1 cellular context compared by ENCODE assay signal in the genomic region with DNA sequence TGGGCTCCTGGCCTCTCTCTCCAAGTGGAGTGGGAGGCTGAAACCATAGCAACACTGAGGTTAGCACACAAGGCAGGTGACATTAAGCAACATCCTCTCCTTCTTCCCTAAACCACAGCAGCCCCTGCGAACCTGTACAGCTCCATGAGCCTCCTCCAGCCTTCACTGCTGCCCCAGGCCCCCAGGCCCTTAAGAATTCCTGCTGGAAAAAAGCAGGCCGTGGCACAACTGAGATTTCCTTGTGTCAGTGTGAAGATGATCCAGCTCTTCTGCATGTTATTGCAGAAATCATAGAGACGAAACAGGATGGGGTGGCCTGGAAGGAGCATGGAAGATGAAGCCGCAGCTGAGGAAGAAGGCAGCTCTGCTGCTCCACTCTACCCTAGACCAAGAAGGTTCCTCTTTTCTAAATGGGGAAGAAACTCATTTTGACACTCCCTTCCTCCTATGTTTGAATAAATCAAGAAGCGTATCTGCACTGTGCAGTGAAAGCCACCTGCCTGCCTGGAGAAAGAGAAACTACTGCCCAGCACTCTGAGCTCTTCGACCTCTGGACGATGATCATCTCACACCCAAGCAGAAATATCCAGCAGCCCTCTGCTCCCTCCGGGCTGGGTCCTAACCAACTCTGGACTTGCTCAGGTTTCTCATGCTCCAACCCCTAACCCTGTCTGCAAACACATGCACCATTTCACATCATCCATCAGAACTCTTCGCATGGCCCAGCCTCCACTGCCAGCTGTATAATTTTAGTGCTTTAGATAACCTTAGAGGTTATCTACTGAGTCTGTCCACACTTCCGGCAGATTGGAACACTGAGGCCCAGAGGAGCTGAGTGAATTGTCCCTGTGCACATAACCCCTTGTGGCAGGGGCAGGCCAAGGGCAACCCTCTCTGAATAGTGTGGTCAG.
TF ChIP-seq lines count a peak whose summit lies in the region.

No MANE protein-coding gene starts in this region.

TF ChIP-seq in SK-N-SH treated with all-trans-retinoic acid at 6 μM for 48 hours, 23 proteins besides CTCF, POLR2A, EP300 and RAD21 (continued from another document):
- TF ChIP-seq, protein P1, sequence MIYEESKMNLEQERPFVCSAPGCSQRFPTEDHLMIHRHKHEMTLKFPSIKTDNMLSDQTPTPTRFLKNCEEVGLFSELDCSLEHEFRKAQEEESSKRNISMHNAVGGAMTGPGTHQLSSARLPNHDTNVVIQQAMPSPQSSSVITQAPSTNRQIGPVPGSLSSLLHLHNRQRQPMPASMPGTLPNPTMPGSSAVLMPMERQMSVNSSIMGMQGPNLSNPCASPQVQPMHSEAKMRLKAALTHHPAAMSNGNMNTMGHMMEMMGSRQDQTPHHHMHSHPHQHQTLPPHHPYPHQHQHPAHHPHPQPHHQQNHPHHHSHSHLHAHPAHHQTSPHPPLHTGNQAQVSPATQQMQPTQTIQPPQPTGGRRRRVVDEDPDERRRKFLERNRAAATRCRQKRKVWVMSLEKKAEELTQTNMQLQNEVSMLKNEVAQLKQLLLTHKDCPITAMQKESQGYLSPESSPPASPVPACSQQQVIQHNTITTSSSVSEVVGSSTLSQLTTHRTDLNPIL (CRISPR knock-in tag; IDR thresholded peaks at IDR 0.05; ENCODE audit: low read depth): no peak
- TF ChIP-seq ISL1 (CRISPR knock-in tag; IDR thresholded peaks at IDR 0.05) (no peak), ZNF565 (CRISPR knock-in tag; conservative IDR thresholded peaks at IDR 0.05; ENCODE audit: low read depth) (no peak), ZNF70 (CRISPR knock-in tag; IDR thresholded peaks at IDR 0.05) (no peak), PPARA (CRISPR knock-in tag; IDR thresholded peaks at IDR 0.05; ENCODE audit: borderline replicate concordance) (no peak), SNAI2 (CRISPR knock-in tag; IDR thresholded peaks at IDR 0.05) (no peak)
TF ChIP-seq in SK-N-SH treated with all-trans-retinoic acid at 6 μM for 48 hours: peak in this region for 0.
